ENCODE assay signal across 8 cellular contexts in genomic region chr1:8025671-8026144, GRCh38. TPM values are rescaled to one million over a fixed set of nuclear protein-coding genes. Genes with fewer than 3 reads are reported as not detected.
DNase-seq lines count a peak whose midpoint lies in the region; ATAC-seq lines count a peak whose summit lies in the region.

No MANE protein-coding gene starts in this region.

- no peak overlapping the region for H3K27ac Mint-ChIP-seq in activated CD4-positive, alpha-beta T cell treated with anti-CD3 and anti-CD28 coated beads, Interleukin-2, amount 10 ng/mL, durations not matched to agents 7 days and 5 days

- peak overlapping the region; percentile 62 for H3K4me3 Mint-ChIP-seq in activated CD4-positive, alpha-beta T cell treated with anti-CD3 and anti-CD28 coated beads, Interleukin-2, amount 10 ng/mL, durations not matched to agents 7 days and 5 days

- CTCF ChIA-PET in activated CD4-positive, alpha-beta T cell treated with anti-CD3 and anti-CD28 coated beads, Interleukin-2, amount 10 ng/mL, durations not matched to agents 7 days and 5 days (lab: Charles Lee), result interaction anchor here (0.8 kb wide), 1 partner anchor 293 kb away, joined by 3 read pairs; the partner anchor contains the start of gene SLC45A1

- peak; percentile 8 for ATAC-seq in HG03175 (IDR thresholded peaks at IDR 0.05; ENCODE audit: unreplicated experiment)

- peak overlapping the region; percentile 87 for H3K27ac ChIP-seq in caudate nucleus (ENCODE audit: low read depth, low read length)
- H3K27ac ChIP-seq in mucosa of rectum (ENCODE audit: low read depth in 2 of 2, low read length in 2 of 2), result peak overlapping the region; percentile 65 to 73

- POLR2A ChIA-PET in activated CD4-positive, alpha-beta T cell treated with anti-CD3 and anti-CD28 coated beads, Interleukin-2, amount 10 ng/mL, durations not matched to agents 7 days and 5 days (lab: Charles Lee), result no interaction called here

- H3K4me3 ChIP-seq in mucosa of rectum (ENCODE audit: low read length in 2 of 2), result peak overlapping the region; percentile 71 to 83

- no peak for DNase-seq in activated CD4-positive, alpha-beta T cell treated with anti-CD3 and anti-CD28 coated beads, Interleukin-2, amount 10 ng/mL, durations not matched to agents 7 days and 5 days
- DNase-seq in activated CD4-positive, alpha-beta T cell treated with anti-CD3 and anti-CD28 coated beads, Interleukin-2, amount 50 U/mL, for 1 hour, result no peak
- DNase-seq in caudate nucleus (lab: John Stamatoyannopoulos, UW) (peak in 3 of 61 donors; percentile 49 to 64 (median 51)), pons (ENCODE audit: low spot score) (no peak), DMS153 treated with DMSO at 0.1 percent for 48 hours (lab: John Stamatoyannopoulos, UW; ENCODE audit: unreplicated experiment) (no peak)
- no peak for DNase-seq in stimulated activated CD8-positive, alpha-beta memory T cell treated with anti-CD3 and anti-CD28 coated beads, Interleukin-4, amount 100 ng/mL, for 48 hours

- H3K4me1 ChIP-seq in mucosa of rectum (ENCODE audit: control insufficient read depth in 2 of 2, insufficient read depth in 2 of 2, low read length in 2 of 2), result peaks cover 16 to 46% of the 10 kb centered on the region in 2 donors

- no peaks in the 10 kb centered on the region for H3K9me3 ChIP-seq in mucosa of rectum (ENCODE audit: control insufficient read depth in 2 of 2, low read length in 2 of 2)

- H3K9me3 Mint-ChIP-seq in activated CD4-positive, alpha-beta T cell treated with anti-CD3 and anti-CD28 coated beads, Interleukin-2, amount 10 ng/mL, durations not matched to agents 7 days and 5 days, result no peaks in the 10 kb centered on the region

- H3K4me1 Mint-ChIP-seq in activated CD4-positive, alpha-beta T cell treated with anti-CD3 and anti-CD28 coated beads, Interleukin-2, amount 10 ng/mL, durations not matched to agents 7 days and 5 days, result peaks cover 11% of the 10 kb centered on the region

- H3K36me3 ChIP-seq in mucosa of rectum (ENCODE audit: control insufficient read depth in 2 of 2, insufficient read depth in 2 of 2, low read length in 2 of 2), result no peaks in the 10 kb centered on the region

- peaks cover 53% of the 10 kb centered on the region for H3K27me3 Mint-ChIP-seq in activated CD4-positive, alpha-beta T cell treated with anti-CD3 and anti-CD28 coated beads, Interleukin-2, amount 10 ng/mL, durations not matched to agents 7 days and 5 days

- peak overlapping the region; percentile 61 to 94 for H3K9ac ChIP-seq in mucosa of rectum (ENCODE audit: low read depth in 1 of 2, low read length in 2 of 2)

- H3K27me3 ChIP-seq in mucosa of rectum (ENCODE audit: control insufficient read depth in 2 of 2, insufficient read depth in 2 of 2, low read length in 2 of 2), result peaks cover 0 to 2% of the 10 kb centered on the region in 2 donors

- H3K36me3 Mint-ChIP-seq in activated CD4-positive, alpha-beta T cell treated with anti-CD3 and anti-CD28 coated beads, Interleukin-2, amount 10 ng/mL, durations not matched to agents 7 days and 5 days (ENCODE audit: low read depth), result no peaks in the 10 kb centered on the region

RNA-seq across cellular contexts. Expression of gene ERRFI1, which starts 0.4 kb away (rescaled TPM):
- under 1 TPM; 0.22 to 0.35 TPM for total RNA-seq in activated CD4-positive, alpha-beta T cell treated with anti-CD3 and anti-CD28 coated beads, Interleukin-2, amount 10 ng/mL, durations not matched to agents 7 days and 5 days
